In the genomic region with DNA sequence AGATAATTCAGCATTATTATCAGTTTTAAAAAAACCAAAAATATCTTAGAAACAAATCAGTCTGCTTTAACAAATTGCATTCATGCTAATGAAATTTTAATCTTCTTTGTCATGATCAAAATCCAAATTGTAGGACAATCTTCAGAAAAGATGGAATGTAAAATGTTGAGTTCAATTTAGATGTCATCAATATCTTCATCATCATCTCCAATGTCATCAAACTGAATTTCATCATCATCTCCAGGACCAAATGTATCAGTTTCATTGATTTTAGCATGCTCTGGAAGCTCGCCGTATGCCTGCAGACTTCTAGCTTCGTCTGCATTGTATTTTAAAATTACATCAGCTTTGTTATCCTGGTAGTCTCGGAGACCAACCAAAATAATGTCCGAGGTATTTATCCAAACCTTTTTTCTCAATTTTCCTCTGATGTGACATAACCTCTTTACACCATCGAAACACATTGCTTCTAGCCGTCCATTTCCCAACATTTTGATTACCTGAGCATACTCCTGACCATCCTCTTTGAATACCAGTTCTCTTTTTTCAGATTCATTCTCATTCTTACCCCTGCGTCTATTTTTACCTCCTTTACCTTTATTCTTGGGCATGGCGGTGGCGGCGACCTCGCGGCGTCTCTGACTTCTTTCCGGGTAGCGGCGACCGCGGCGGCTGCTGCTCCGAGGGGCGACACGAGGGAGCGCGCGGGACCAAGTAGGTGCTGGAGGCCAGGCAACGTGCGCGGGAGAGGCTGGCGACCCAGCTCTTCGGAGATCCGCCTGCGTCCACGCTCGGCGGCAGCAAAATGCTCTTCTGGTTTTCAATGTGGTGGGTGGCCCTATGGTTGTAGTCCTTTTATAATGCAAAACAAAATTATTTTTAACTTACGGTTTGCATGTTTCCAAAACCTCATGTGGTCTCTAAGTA, we compare ENCODE assay signal across 4 cellular contexts. TPM values are rescaled to one million over a fixed set of nuclear protein-coding genes. Genes with fewer than 3 reads are reported as not detected.
"Had no signal": no experiment of that assay in that cellular context is flagged by ENCODE, and none has a peak within 500 bp of the region (broad histone marks: within the 10 kb centered on the region; RNA-seq: fewer than 3 reads in every experiment).

No MANE protein-coding gene starts in this region.

RNA-seq across cellular contexts. Expression of gene RNU1-3, which starts 19.0 kb away (rescaled TPM):
- total RNA-seq: myocyte had no signal
- polyA plus RNA-seq: heart left ventricle, pancreas, thymus had no signal

RNA-seq across cellular contexts. Expression of gene RNU1-4, which starts 54.6 kb away (rescaled TPM):
- total RNA-seq: myocyte had no signal
- polyA plus RNA-seq: heart left ventricle, pancreas, thymus had no signal
